ENCODE assay signal across 22 cellular contexts in genomic region chr10:131787961-131788360, GRCh38.
DNase-seq lines count a peak whose midpoint lies in the region; ATAC-seq and TF ChIP-seq lines count a peak whose summit lies in the region.
"Had no signal": no experiment of that assay in that cellular context is flagged by ENCODE, and none has a peak within 500 bp of the region (broad histone marks: within the 10 kb centered on the region; RNA-seq: fewer than 3 reads in every experiment).

No MANE protein-coding gene starts in this region.

- ATAC-seq in GM23338 = no peak
- ATAC-seq in psoas muscle = no peak
- ATAC-seq: A549 had no signal

- H3K4me2 ChIP-seq in GM23338 (peak overlapping the region; percentile 32; the same call in 1 of the 2 replicates), osteoblast (ENCODE audit: insufficient read depth, low read length) (no peak overlapping the region)
- H3K4me2 ChIP-seq: A549; BLaER1 treated with 17β-estradiol and CSF1 and Interleukin-3, amounts not matched to agents 10 nM and 100 nM had no signal

- no peak overlapping the region for H3K4me3 Mint-ChIP-seq in GM23338
- no peak overlapping the region for H3K4me3 Mint-ChIP-seq in endodermal cell
- H3K4me3 Mint-ChIP-seq in type B pancreatic cell = no peak overlapping the region
- H3K4me3 Mint-ChIP-seq: CD14-positive monocyte; CD4-positive, alpha-beta T cell; CD8-positive, alpha-beta memory T cell; HFFc6 had no signal

- H3K9ac ChIP-seq in endodermal cell (ENCODE audit: extremely low read depth, low read length, poor library complexity, severe bottlenecking) = no peak overlapping the region
- H3K9ac ChIP-seq: BLaER1 treated with 17β-estradiol and CSF1 and Interleukin-3, amounts not matched to agents 10 nM and 100 nM had no signal

- H3K9me3 Mint-ChIP-seq in GM23338 (peaks cover 44% of the 10 kb centered on the region), endodermal cell (peaks cover 16% of the 10 kb centered on the region), type B pancreatic cell (no peaks in the 10 kb centered on the region)
- H3K9me3 Mint-ChIP-seq: CD4-positive, alpha-beta T cell had no signal

- H3K36me3 ChIP-seq in GM23338 (ENCODE audit: insufficient read depth) (no peaks in the 10 kb centered on the region; the same call in 1 of the 2 replicates), endodermal cell (ENCODE audit: control insufficient read depth, insufficient read depth, low read length) (no peaks in the 10 kb centered on the region), osteoblast (ENCODE audit: insufficient read depth, low read length) (no peaks in the 10 kb centered on the region), psoas muscle (ENCODE audit: insufficient read depth in 1 of 2, low read depth in 1 of 2) (no peaks in the 10 kb centered on the region)
- H3K36me3 ChIP-seq: BE2C, HAP-1 had no signal

- 86% methylated on average over 3 to 4 of the region's 4 CpGs for WGBS in endodermal cell (ENCODE audit: insufficient coverage in 1 of 2, insufficient read length in 1 of 2), 2 experiments
- WGBS in psoas muscle, 3 donors = 82 to 94% (median 84%) methylated on average over 4 of the region's 4 CpGs

- H3K9me3 ChIP-seq in endodermal cell (ENCODE audit: control insufficient read depth, low read length) (peaks cover 2% of the 10 kb centered on the region), osteoblast (ENCODE audit: low read depth, low read length) (no peaks in the 10 kb centered on the region), psoas muscle (no peaks in the 10 kb centered on the region)
- H3K9me3 ChIP-seq: BE2C, HAP-1 had no signal

- H3K79me2 ChIP-seq in GM23338 (replicated peaks; ENCODE audit: insufficient read depth) (no peaks in the 10 kb centered on the region), osteoblast (ENCODE audit: insufficient read depth, low read length) (no peaks in the 10 kb centered on the region)

- H3K27me3 Mint-ChIP-seq in GM23338 (ENCODE audit: insufficient read depth, low read depth, poor library complexity) (peaks cover 10% of the 10 kb centered on the region), endodermal cell (ENCODE audit: insufficient read depth) (peaks cover 6% of the 10 kb centered on the region), type B pancreatic cell (peaks cover 14% of the 10 kb centered on the region)

- H3K27me3 ChIP-seq in GM23338 (ENCODE audit: insufficient read depth) (no peaks in the 10 kb centered on the region), endodermal cell (ENCODE audit: control insufficient read depth, insufficient read depth, low read length, poor library complexity, severe bottlenecking) (no peaks in the 10 kb centered on the region), osteoblast (ENCODE audit: insufficient read depth, low read length) (no peaks in the 10 kb centered on the region), psoas muscle (ENCODE audit: insufficient read depth in 3 of 3, low read length in 2 of 3) (peaks cover 0 to 6% (median 0%) of the 10 kb centered on the region in 3 donors)
- H3K27me3 ChIP-seq: BE2C; BLaER1 treated with 17β-estradiol and CSF1 and Interleukin-3, amounts not matched to agents 10 nM and 100 nM had no signal

- H3K27ac Mint-ChIP-seq in GM23338 = no peak overlapping the region
- peak overlapping the region; percentile 54 for H3K27ac Mint-ChIP-seq in endodermal cell
- H3K27ac Mint-ChIP-seq in type B pancreatic cell = no peak overlapping the region
- H3K27ac Mint-ChIP-seq: CD14-positive monocyte; CD4-positive, alpha-beta T cell; CD8-positive, alpha-beta memory T cell; HFFc6 had no signal

- peaks cover 5% of the 10 kb centered on the region; the same call in 1 of the 2 replicates for H3K9me2 ChIP-seq in GM23338 (ENCODE audit: insufficient read depth)

- peaks cover 6% of the 10 kb centered on the region for H3K4me1 ChIP-seq in GM23338 (ENCODE audit: insufficient read depth)
- H3K4me1 ChIP-seq in endodermal cell (ENCODE audit: control insufficient read depth, insufficient read depth, low read length) = no peaks in the 10 kb centered on the region
- H3K4me1 ChIP-seq in osteoblast (ENCODE audit: insufficient read depth, low read length) = no peaks in the 10 kb centered on the region
- no peaks in the 10 kb centered on the region for H3K4me1 ChIP-seq in psoas muscle
- H3K4me1 ChIP-seq: A549, BE2C, HAP-1 had no signal

- H3F3A ChIP-seq in GM23338 (replicated peaks; ENCODE audit: low read depth) = no peaks in the 10 kb centered on the region

- intact Hi-C loops in psoas muscle (cut with DNase I) = loop anchor here (5.0 kb wide), 2 partner anchors 336 to 1596 kb away; no protein-coding TSS in a partner anchor

- H4K20me1 ChIP-seq in GM23338 (replicated peaks; ENCODE audit: insufficient read depth) (no peaks in the 10 kb centered on the region), osteoblast (ENCODE audit: insufficient read depth, low read length) (no peaks in the 10 kb centered on the region)
- H4K20me1 ChIP-seq: BLaER1 treated with 17β-estradiol and CSF1 and Interleukin-3, amounts not matched to agents 10 nM and 100 nM had no signal

- H3K4me1 Mint-ChIP-seq in GM23338 (peaks cover 16% of the 10 kb centered on the region), endodermal cell (peaks cover 9% of the 10 kb centered on the region), type B pancreatic cell (ENCODE audit: unreplicated experiment) (no peaks in the 10 kb centered on the region)
- H3K4me1 Mint-ChIP-seq: CD14-positive monocyte had no signal

- no peak for DNase-seq in GM23338 (ENCODE audit: low spot score)
- DNase-seq in endodermal cell = peak; percentile 48
- DNase-seq in osteoblast (ENCODE audit: insufficient read length, low spot score, missing footprints) = peak; percentile 23
- DNase-seq in type B pancreatic cell (ENCODE audit: extremely low spot score, unreplicated experiment) = peak; percentile 16
- DNase-seq in foreskin melanocyte = no peak
- DNase-seq in H4 (ENCODE audit: low spot score) = no peak
- DNase-seq in psoas muscle = no peak
- DNase-seq: 8988T; ACHN; AML-193; BE2C; CD4-positive, alpha-beta T cell; CD8-positive, alpha-beta memory T cell; DMS 273 treated with DMSO at 0.1 percent for 48 hours; DMS53; DMS79 treated with DMSO at 0.1 percent for 48 hours; GF-D8; HFFc6 had no signal

- H2AFZ ChIP-seq in GM23338 (0 out of 2 replicates have a peak overlapping the region, but pooled peaks have one; percentile 8), osteoblast (ENCODE audit: low read length) (no peak overlapping the region)

- H3K27ac ChIP-seq in GM23338 (ENCODE audit: low read depth) (no peak overlapping the region), endodermal cell (ENCODE audit: low read depth, low read length) (no peak overlapping the region), osteoblast (ENCODE audit: low read depth, low read length) (no peak overlapping the region), psoas muscle (no peak overlapping the region)
- H3K27ac ChIP-seq: A549; BLaER1 treated with 17β-estradiol and CSF1 and Interleukin-3, amounts not matched to agents 10 nM and 100 nM had no signal

- H3K36me3 Mint-ChIP-seq in GM23338 (ENCODE audit: low read depth) = peaks cover 5% of the 10 kb centered on the region
- no peaks in the 10 kb centered on the region for H3K36me3 Mint-ChIP-seq in endodermal cell (ENCODE audit: low read depth)
- no peaks in the 10 kb centered on the region for H3K36me3 Mint-ChIP-seq in type B pancreatic cell
- H3K36me3 Mint-ChIP-seq: CD14-positive monocyte; CD8-positive, alpha-beta memory T cell had no signal

- H3K4me3 ChIP-seq in GM23338 (no peak overlapping the region), endodermal cell (ENCODE audit: low read length) (no peak overlapping the region), osteoblast (ENCODE audit: insufficient read depth, low read length) (no peak overlapping the region), psoas muscle (no peak overlapping the region)
- H3K4me3 ChIP-seq: A549; BLaER1 treated with 17β-estradiol and CSF1 and Interleukin-3, amounts not matched to agents 10 nM and 100 nM; HAP-1 had no signal

- TF ChIP-seq CTCF in GM23338 (conservative IDR thresholded peaks at IDR 0.05; ENCODE audit: low read depth in 2 of 2) (no peak), endodermal cell (conservative IDR thresholded peaks at IDR 0.05) (no peak), osteoblast (IDR thresholded peaks at IDR 0.05; ENCODE audit: extremely low read depth, low read depth, low read length) (no peak), type B pancreatic cell (conservative IDR thresholded peaks at IDR 0.05) (no peak), psoas muscle (IDR thresholded peaks at IDR 0.05) (no peak)

TF ChIP-seq in GM23338, 12 proteins besides CTCF, POLR2A, EP300 and RAD21 (continues in another document):
- TF ChIP-seq POLR2AphosphoS5 (IDR thresholded peaks at IDR 0.05; ENCODE audit: low read depth) = no peak

Comparison
In these comparisons a context has a peak if more than half of its experiments do, and no peak if none do; other contexts are left out.
1. DNase-seq: peak in endodermal cell (single experiment), osteoblast (single experiment) and type B pancreatic cell (single experiment); none in GM23338 (single experiment), foreskin melanocyte (single experiment), H4 (single experiment) and psoas muscle (0 of 2).